Comparison of ENCODE assay signal across 8 cellular contexts in genomic region chr12:120528861-120529525, GRCh38. TPM values are rescaled to one million over a fixed set of nuclear protein-coding genes. Genes with fewer than 3 reads are reported as not detected.
DNase-seq lines count a peak whose midpoint lies in the region; ATAC-seq, FAIRE-seq and TF ChIP-seq lines count a peak whose summit lies in the region.

COQ5 (minus strand) TSS chr12:120529158; CDS start chr12:120529141, 17 bp downstream.

- H3K4me1 Mint-ChIP-seq in WTC11 = peaks cover 8% of the 10 kb centered on the region

- peaks cover 13% of the 10 kb centered on the region for H3K4me1 ChIP-seq in smooth muscle cell (ENCODE audit: low read depth)

- CTCF ChIA-PET in WTC11 (lab: Charles Lee) = interaction anchor here (0.6 to 1.3 kb wide), 9 partner anchors 29 to 229 kb away, joined by 3 to 5 read pairs (median 4); partner anchors contain the start of genes DYNLL1 and SRSF9

- no peaks in the 10 kb centered on the region for H4K20me1 ChIP-seq in smooth muscle cell (ENCODE audit: low read depth)

- H3K9me3 Mint-ChIP-seq in WTC11 = no peaks in the 10 kb centered on the region

- peak; percentile 72 for ATAC-seq in HG03066 (IDR thresholded peaks at IDR 0.05; ENCODE audit: low read depth, unreplicated experiment)
- peak; percentile 90 for ATAC-seq in WTC11

- H3K9ac ChIP-seq in smooth muscle cell (ENCODE audit: low read depth) = peak within 1 kb of the TSS; percentile 98

- H3K36me3 Mint-ChIP-seq in WTC11 = peaks cover 7% of the 10 kb centered on the region

- TF ChIP-seq CTCF in WTC11 (IDR thresholded peaks at IDR 0.05) (no peak), bronchial epithelial cell (IDR thresholded peaks at IDR 0.05; ENCODE audit: insufficient read depth, low read length, severe bottlenecking) (no peak), smooth muscle cell (IDR thresholded peaks at IDR 0.05; ENCODE audit: borderline replicate concordance, insufficient read depth, poor library complexity, severe bottlenecking) (no peak)

- H3K36me3 ChIP-seq in bronchial epithelial cell (ENCODE audit: control insufficient read depth, insufficient read depth, low read length) (no peaks in the 10 kb centered on the region), smooth muscle cell (ENCODE audit: low read depth) (no peaks in the 10 kb centered on the region)

- H3K79me2 ChIP-seq in smooth muscle cell (ENCODE audit: low read depth) = no peaks in the 10 kb centered on the region

- DNase-seq in SKM-1 treated with dmso at 0.1 percent for 144 hours (lab: John Stamatoyannopoulos, UW; ENCODE audit: unreplicated experiment) (peak; percentile 26), SKM-1 (lab: John Stamatoyannopoulos, UW; ENCODE audit: unreplicated experiment) (no peak), NCI-H2171 (lab: John Stamatoyannopoulos, UW) (peak; percentile 85), WTC11 (ENCODE audit: low spot score) (peak; percentile 90), bronchial epithelial cell (ENCODE audit: low read depth) (peak; percentile 63), iPS-NIHi11 (ENCODE audit: low spot score) (peak; percentile 90), smooth muscle cell (lab: John Stamatoyannopoulos, UW; ENCODE audit: unreplicated experiment) (peak; percentile 52)

- no peak for FAIRE-seq in bronchial epithelial cell (lab: Jason Lieb, UNC)

- peak within 1 kb of the TSS; percentile 99 for H3K4me3 Mint-ChIP-seq in WTC11

- H3K4me3 ChIP-seq in bronchial epithelial cell (ENCODE audit: low read depth, low read length) (peak within 1 kb of the TSS; percentile 93), smooth muscle cell (peak within 1 kb of the TSS; percentile 95)

- under 1% methylated on average over 38 of the region's 38 CpGs for WGBS in smooth muscle cell (ENCODE audit: low lambda C conversion rate)

- H3K9me3 ChIP-seq in smooth muscle cell (replicated peaks; ENCODE audit: low read depth) = no peaks in the 10 kb centered on the region

- peak within 1 kb of the TSS; percentile 95 for H2AFZ ChIP-seq in smooth muscle cell (ENCODE audit: low read depth)

- H3K4me2 ChIP-seq in smooth muscle cell = peak within 1 kb of the TSS; percentile 86

- peak within 1 kb of the TSS; percentile 99 for H3K27ac Mint-ChIP-seq in WTC11

- POLR2A ChIA-PET in WTC11 (lab: Charles Lee) = interaction anchor here (0.6 to 1.8 kb wide), 5 partner anchors 11 to 265 kb away, joined by 3 to 13 read pairs (median 3); partner anchors contain the start of gene DYNLL1

- no peaks in the 10 kb centered on the region for H3K27me3 Mint-ChIP-seq in WTC11 (ENCODE audit: low read depth)

- H3K27me3 ChIP-seq in bronchial epithelial cell (ENCODE audit: control insufficient read depth, insufficient read depth, low read length) (no peaks in the 10 kb centered on the region), smooth muscle cell (ENCODE audit: low read depth) (no peaks in the 10 kb centered on the region)

- H3F3A ChIP-seq in smooth muscle cell (ENCODE audit: low read depth) = no peaks in the 10 kb centered on the region

- H3K27ac ChIP-seq in smooth muscle cell (ENCODE audit: low read depth) = peak within 1 kb of the TSS; percentile 89

TF ChIP-seq in WTC11, 78 proteins besides CTCF, POLR2A, EP300 and RAD21 (continues in another document):
- TF ChIP-seq ZSCAN18 (CRISPR knock-in tag; IDR thresholded peaks at IDR 0.05) (no peak), PRDM15 (CRISPR knock-in tag; IDR thresholded peaks at IDR 0.05) (no peak), MYBL2 (CRISPR knock-in tag; IDR thresholded peaks at IDR 0.05) (peak; percentile 73; the same call in 1 of the 2 replicates), AR (CRISPR knock-in tag; IDR thresholded peaks at IDR 0.05) (no peak), SMAD3 (CRISPR knock-in tag; IDR thresholded peaks at IDR 0.05; ENCODE audit: borderline replicate concordance) (peak; percentile 58; the same call in 1 of the 2 replicates), ZMAT4 (CRISPR knock-in tag; IDR thresholded peaks at IDR 0.05) (no peak), JUN (CRISPR knock-in tag; IDR thresholded peaks at IDR 0.05) (no peak), KAT7 (CRISPR knock-in tag; IDR thresholded peaks at IDR 0.05; ENCODE audit: borderline replicate concordance) (0 out of 2 replicates have a peak, but pooled peaks have one; percentile 43), NR2C2 (CRISPR knock-in tag; IDR thresholded peaks at IDR 0.05) (0 out of 2 replicates have a peak, but pooled peaks have one; percentile 31), GTF2I (CRISPR knock-in tag; conservative IDR thresholded peaks at IDR 0.05) (no peak), NR1H2 (CRISPR knock-in tag; IDR thresholded peaks at IDR 0.05) (no peak), ZNF671 (CRISPR knock-in tag; IDR thresholded peaks at IDR 0.05) (no peak), GABPB1 (CRISPR knock-in tag; IDR thresholded peaks at IDR 0.05) (peak; percentile 96)

RNA-seq across cellular contexts. Expression of gene COQ5, which starts in this region (rescaled TPM):
- total RNA-seq in WTC11 (2021) (35.1 to 44.9 TPM (median 44.5 TPM) in 3 replicates), bronchial epithelial cell (32.9 and 38.9 TPM in 2 replicates), smooth muscle cell (32.5 and 34.7 TPM in 2 replicates)
- polyA plus RNA-seq in smooth muscle cell = 39.9 and 46.9 TPM in 2 replicates
